8 cellular contexts compared by ENCODE assay signal in the genomic region with DNA sequence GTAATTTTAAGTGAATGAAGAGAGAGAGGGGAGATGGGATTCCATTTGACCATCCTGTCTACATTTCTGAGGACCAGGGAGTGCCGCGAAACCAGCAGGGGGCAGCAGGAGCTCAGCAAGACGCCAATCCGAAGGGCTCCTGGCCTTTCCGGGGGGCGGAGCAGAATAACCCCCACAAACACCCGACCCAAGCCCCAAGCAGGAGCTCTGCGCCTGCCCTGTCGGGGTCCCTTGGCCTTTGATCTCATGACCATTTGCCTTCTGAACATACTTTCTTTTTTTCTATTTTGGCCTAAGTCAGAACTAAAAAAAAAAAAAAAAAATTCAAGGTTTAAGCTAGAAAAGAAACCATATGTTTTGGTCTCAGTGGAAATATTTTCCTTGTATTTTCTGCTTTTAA. TPM values are rescaled to one million over a fixed set of nuclear protein-coding genes. Genes with fewer than 3 reads are reported as not detected.
DNase-seq lines count a peak whose midpoint lies in the region; ATAC-seq, FAIRE-seq and TF ChIP-seq lines count a peak whose summit lies in the region.

No MANE protein-coding gene starts in this region.

- FAIRE-seq in GM18507 (lab: Jason Lieb, UNC) = peak; percentile 83

- intact Hi-C loops in lower leg skin (cut with DNase I; ENCODE audit: low total_unique reads) = loop anchor here (10.0 kb wide), 1 partner anchor 96 kb away; no protein-coding TSS in a partner anchor

- CTCF ChIA-PET in activated CD4-positive, alpha-beta T cell treated with anti-CD3 and anti-CD28 coated beads, Interleukin-2, amount 10 ng/mL, durations not matched to agents 7 days and 5 days (lab: Charles Lee) = interaction anchor here (0.5 to 2.8 kb wide), 62 partner anchors 9 to 926 kb away, joined by 3 to 28 read pairs (median 4); partner anchors contain the start of genes CD3D, CD3G, JAML and MPZL3

- POLR2A ChIA-PET in activated CD4-positive, alpha-beta T cell treated with anti-CD3 and anti-CD28 coated beads, Interleukin-2, amount 10 ng/mL, durations not matched to agents 7 days and 5 days (lab: Charles Lee) = interaction anchor here (0.6 to 0.8 kb wide), 4 partner anchors 46 to 156 kb away, joined by 3 to 4 read pairs (median 4); no protein-coding TSS in a partner anchor

- TF ChIP-seq POLR2A in lower leg skin (IDR thresholded peaks at IDR 0.05) = no peak

- no peak overlapping the region for H3K4me3 Mint-ChIP-seq in activated CD4-positive, alpha-beta T cell treated with anti-CD3 and anti-CD28 coated beads, Interleukin-2, amount 10 ng/mL, durations not matched to agents 7 days and 5 days

- DNase-seq in 8988T (peak; percentile 65), GM18507 (ENCODE audit: extremely low spot score, insufficient read length, low read depth) (peak; percentile 63), NCI-H345 treated with DMSO at 0.1 percent for 48 hours (lab: John Stamatoyannopoulos, UW; ENCODE audit: unreplicated experiment) (peak; percentile 6), choroid plexus epithelial cell (ENCODE audit: low read depth) (peak; percentile 71), lower leg skin (ENCODE audit: low spot score in 2 of 2) (peak; percentile 55 to 96)
- peak; percentile 85 for DNase-seq in activated CD4-positive, alpha-beta T cell treated with anti-CD3 and anti-CD28 coated beads, Interleukin-2, amount 10 ng/mL, durations not matched to agents 7 days and 5 days
- peak; percentile 73 to 85 (median 75) for DNase-seq in stimulated activated CD4-positive, alpha-beta T cell treated with anti-CD3 and anti-CD28 coated beads, TNF-alpha, amount 100 ng/mL, for 24 hours (ENCODE audit: low read depth in 3 of 3)

- H3K4me3 ChIP-seq in choroid plexus epithelial cell (ENCODE audit: low read depth, low read length) (no peak overlapping the region), lower leg skin (ENCODE audit: low read depth, poor library complexity, severe bottlenecking) (no peak overlapping the region)

- H3K27me3 Mint-ChIP-seq in activated CD4-positive, alpha-beta T cell treated with anti-CD3 and anti-CD28 coated beads, Interleukin-2, amount 10 ng/mL, durations not matched to agents 7 days and 5 days = no peaks in the 10 kb centered on the region

- ATAC-seq in GM18907 (IDR thresholded peaks at IDR 0.05; ENCODE audit: unreplicated experiment) = no peak

- TF ChIP-seq CTCF in choroid plexus epithelial cell (conservative IDR thresholded peaks at IDR 0.05; ENCODE audit: low read depth, low read length) (peak; percentile 91), lower leg skin (IDR thresholded peaks at IDR 0.05) (no peak)

- no peaks in the 10 kb centered on the region for H3K9me3 Mint-ChIP-seq in activated CD4-positive, alpha-beta T cell treated with anti-CD3 and anti-CD28 coated beads, Interleukin-2, amount 10 ng/mL, durations not matched to agents 7 days and 5 days

- H3K36me3 Mint-ChIP-seq in activated CD4-positive, alpha-beta T cell treated with anti-CD3 and anti-CD28 coated beads, Interleukin-2, amount 10 ng/mL, durations not matched to agents 7 days and 5 days (ENCODE audit: low read depth) = peaks cover 51% of the 10 kb centered on the region

- H3K4me1 Mint-ChIP-seq in activated CD4-positive, alpha-beta T cell treated with anti-CD3 and anti-CD28 coated beads, Interleukin-2, amount 10 ng/mL, durations not matched to agents 7 days and 5 days = peaks cover 14% of the 10 kb centered on the region

- WGBS in lower leg skin, 2 donors = 0% methylated on average over 9 of the region's 9 CpGs

- H3K27ac Mint-ChIP-seq in activated CD4-positive, alpha-beta T cell treated with anti-CD3 and anti-CD28 coated beads, Interleukin-2, amount 10 ng/mL, durations not matched to agents 7 days and 5 days = peak overlapping the region; percentile 58

RNA-seq across cellular contexts. Expression of gene SCN2B, which starts 21.9 kb away (rescaled TPM):
- not detected for total RNA-seq in activated CD4-positive, alpha-beta T cell treated with anti-CD3 and anti-CD28 coated beads, Interleukin-2, amount 10 ng/mL, durations not matched to agents 7 days and 5 days
- under 1 TPM in 1 of 4 donors, not detected in 3; 0.06 TPM for total RNA-seq in lower leg skin

RNA-seq across cellular contexts. Expression of gene JAML, which starts 26.4 kb away (rescaled TPM):
- 100 to 1,000 TPM; 117 to 122 TPM for total RNA-seq in activated CD4-positive, alpha-beta T cell treated with anti-CD3 and anti-CD28 coated beads, Interleukin-2, amount 10 ng/mL, durations not matched to agents 7 days and 5 days
- 1 to 10 TPM in 1 of 4 donors, under 1 TPM in 3; 0.42 to 3.0 (median 0.61) TPM for total RNA-seq in lower leg skin

RNA-seq across cellular contexts. Expression of gene SCN4B, which starts 45.7 kb away (rescaled TPM):
- total RNA-seq in activated CD4-positive, alpha-beta T cell treated with anti-CD3 and anti-CD28 coated beads, Interleukin-2, amount 10 ng/mL, durations not matched to agents 7 days and 5 days = under 1 TPM in 1 of 2 experiments, not detected in 1; 0.10 TPM
- 1 to 10 TPM in 3 of 4 donors, under 1 TPM in 1; 0.25 to 4.0 (median 1.9) TPM for total RNA-seq in lower leg skin

RNA-seq across cellular contexts. Expression of gene MPZL3, which starts 53.8 kb away (rescaled TPM):
- total RNA-seq in activated CD4-positive, alpha-beta T cell treated with anti-CD3 and anti-CD28 coated beads, Interleukin-2, amount 10 ng/mL, durations not matched to agents 7 days and 5 days = 10 to 100 TPM; 21.2 to 22.0 TPM
- total RNA-seq in lower leg skin = 100 to 1,000 TPM in 1 of 4 donors, 10 to 100 TPM in 3; 55.9 to 120 (median 91.2) TPM

Comparison
In these comparisons a context has a peak if more than half of its experiments do, and no peak if none do; other contexts are left out.
1. DNase-seq: peak in every context shown above with its lines; median percentile 85 in activated CD4-positive, alpha-beta T cell treated with anti-CD3 and anti-CD28 coated beads, Interleukin-2, amount 10 ng/mL, durations not matched to agents 7 days and 5 days; 76 in lower leg skin; 75 in stimulated activated CD4-positive, alpha-beta T cell treated with anti-CD3 and anti-CD28 coated beads, TNF-alpha, amount 100 ng/mL, for 24 hours; 71 in choroid plexus epithelial cell; 65 in 8988T; 63 in GM18507; 6 in NCI-H345 treated with DMSO at 0.1 percent for 48 hours.
2. RNA of gene JAML, which starts 26.4 kb away (total RNA-seq): 117 to 122 TPM in activated CD4-positive, alpha-beta T cell treated with anti-CD3 and anti-CD28 coated beads, Interleukin-2, amount 10 ng/mL, durations not matched to agents 7 days and 5 days; 0.42 to 3.0 TPM in lower leg skin; every median in the first group is over 10 times any median in the second.